In genomic region chr6:55175078-55175777, GRCh38 we compare ENCODE assay signal across 12 cellular contexts. TPM values are rescaled to one million over a fixed set of nuclear protein-coding genes. Genes with fewer than 3 reads are reported as not detected.
DNase-seq lines count a peak whose midpoint lies in the region; ATAC-seq, FAIRE-seq and TF ChIP-seq lines count a peak whose summit lies in the region.
"Had no signal": no experiment of that assay in that cellular context is flagged by ENCODE, and none has a peak within 500 bp of the region (broad histone marks: within the 10 kb centered on the region; RNA-seq: fewer than 3 reads in every experiment).

No MANE protein-coding gene starts in this region.

- H3K4me1 ChIP-seq in HUES6 (ENCODE audit: control insufficient read depth, insufficient read depth, low read length): peaks cover 6% of the 10 kb centered on the region
- no peaks in the 10 kb centered on the region for H3K4me1 ChIP-seq in NT2/D1 (ENCODE audit: insufficient read depth, insufficient read length)
- no peaks in the 10 kb centered on the region for H3K4me1 ChIP-seq in iPS-15b (ENCODE audit: control insufficient read depth, insufficient read depth, low read length)

- TF ChIP-seq POLR2A in GM12892 (IDR thresholded peaks at IDR 0.05; ENCODE audit: low read depth, low read length): no peak

- no peak for DNase-seq in NT2/D1 (ENCODE audit: low read depth, low spot score)
- DNase-seq in retinal pigment epithelial cell (ENCODE audit: low read depth): no peak
- no peak for DNase-seq in GM12892 (ENCODE audit: insufficient read length)
- no peak for DNase-seq in middle frontal gyrus (ENCODE audit: extremely low spot score, low spot score)
- DNase-seq: activated CD4-positive, alpha-beta T cell treated with anti-CD3 and anti-CD28 coated beads for 1 hour; activated naive CD8-positive, alpha-beta T cell treated with anti-CD3 and anti-CD28 coated beads, Interleukin-2, amount 10 ng/mL, durations not matched to agents 7 days and 5 days; CD4-positive, CD25-positive, alpha-beta regulatory T cell; GDM1 had no signal

- H3K4me3 ChIP-seq in HUES6 (ENCODE audit: low read depth, low read length): peak overlapping the region; percentile 74
- H3K4me3 ChIP-seq in NT2/D1 (ENCODE audit: insufficient read length, low read depth): peak overlapping the region; percentile 67
- peak overlapping the region; percentile 84 for H3K4me3 ChIP-seq in iPS-15b (ENCODE audit: low read depth, low read length)
- H3K4me3 ChIP-seq in retinal pigment epithelial cell (ENCODE audit: low read length): peak overlapping the region; percentile 50

- H3K36me3 ChIP-seq in HUES6 (ENCODE audit: control insufficient read depth, insufficient read depth, low read length) (no peaks in the 10 kb centered on the region), NT2/D1 (ENCODE audit: insufficient read depth, insufficient read length, low read length) (no peaks in the 10 kb centered on the region), iPS-15b (ENCODE audit: control insufficient read depth, insufficient read depth, low read length) (no peaks in the 10 kb centered on the region)

- no peaks in the 10 kb centered on the region for H3K9me3 ChIP-seq in HUES6 (ENCODE audit: control insufficient read depth, insufficient read depth, low read depth, low read length)
- no peaks in the 10 kb centered on the region for H3K9me3 ChIP-seq in NT2/D1 (ENCODE audit: insufficient read depth, low read length)
- no peaks in the 10 kb centered on the region for H3K9me3 ChIP-seq in iPS-15b (ENCODE audit: control insufficient read depth, insufficient read depth, low read length)

- peaks cover 39% of the 10 kb centered on the region for H3K27me3 ChIP-seq in HUES6 (ENCODE audit: control insufficient read depth, insufficient read depth, low read length)
- peaks cover 29% of the 10 kb centered on the region for H3K27me3 ChIP-seq in NT2/D1 (ENCODE audit: insufficient read depth, insufficient read length)
- H3K27me3 ChIP-seq in iPS-15b (ENCODE audit: control insufficient read depth, insufficient read depth, low read length): peaks cover 33% of the 10 kb centered on the region

- FAIRE-seq in GM12892 (lab: Jason Lieb, UNC): no peak

- ATAC-seq in GM18858 (IDR thresholded peaks at IDR 0.05; ENCODE audit: unreplicated experiment): no peak
- ATAC-seq: HCT116 had no signal

- TF ChIP-seq CTCF in retinal pigment epithelial cell (conservative IDR thresholded peaks at IDR 0.05; ENCODE audit: low read depth, low read length): no peak

- H3K27ac ChIP-seq in HUES6 (ENCODE audit: low read depth, low read length): no peak overlapping the region

- no peak overlapping the region for H3K9ac ChIP-seq in HUES6 (ENCODE audit: low read length)
- H3K9ac ChIP-seq in NT2/D1 (ENCODE audit: insufficient read length, low read depth): no peak overlapping the region
- no peak overlapping the region for H3K9ac ChIP-seq in iPS-15b (ENCODE audit: low read depth, low read length)

RNA-seq across cellular contexts. Expression of gene HCRTR2, which starts 0.9 kb away (rescaled TPM):
- not detected for polyA plus RNA-seq in GM12892 (2012; ENCODE audit: missing spikeins)
- polyA plus RNA-seq: CD4-positive, CD25-positive, alpha-beta regulatory T cell had no signal
